ENCODE assay signal across 10 cellular contexts in genomic region chr7:87474046-87474445, GRCh38. TPM values are rescaled to one million over a fixed set of nuclear protein-coding genes. Genes with fewer than 3 reads are reported as not detected.
DNase-seq lines count a peak whose midpoint lies in the region; ATAC-seq and TF ChIP-seq lines count a peak whose summit lies in the region.
"Had no signal": no experiment of that assay in that cellular context is flagged by ENCODE, and none has a peak within 500 bp of the region (broad histone marks: within the 10 kb centered on the region; RNA-seq: fewer than 3 reads in every experiment).

No MANE protein-coding gene starts in this region.

- no peaks in the 10 kb centered on the region for H3K36me3 Mint-ChIP-seq in glutamatergic neuron (ENCODE audit: unreplicated experiment)

- H3K4me1 Mint-ChIP-seq in glutamatergic neuron (ENCODE audit: low read depth, unreplicated experiment): peaks cover 6% of the 10 kb centered on the region

- H3K27ac Mint-ChIP-seq in glutamatergic neuron (ENCODE audit: unreplicated experiment): no peak overlapping the region
- H3K27ac Mint-ChIP-seq: effector memory CD8-positive, alpha-beta T cell had no signal

- no peaks in the 10 kb centered on the region for H3K9me3 Mint-ChIP-seq in glutamatergic neuron (ENCODE audit: unreplicated experiment)
- H3K9me3 Mint-ChIP-seq: effector memory CD8-positive, alpha-beta T cell had no signal

- peaks cover 20% of the 10 kb centered on the region for H3K4me1 ChIP-seq in suprapubic skin

- no peak for TF ChIP-seq CTCF in fibroblast of the aortic adventitia (IDR thresholded peaks at IDR 0.05; ENCODE audit: insufficient read depth, low read length)
- TF ChIP-seq CTCF in suprapubic skin (IDR thresholded peaks at IDR 0.05): no peak
- no peak for TF ChIP-seq CTCF in glutamatergic neuron (IDR thresholded peaks at IDR 0.05; ENCODE audit: partially characterized antibody, unreplicated experiment)

- H3K4me3 ChIP-seq in fibroblast of the aortic adventitia (ENCODE audit: low read depth, low read length) (no peak overlapping the region), suprapubic skin (no peak overlapping the region)

- H3K36me3 ChIP-seq in suprapubic skin: no peaks in the 10 kb centered on the region

- H3K27me3 ChIP-seq in suprapubic skin: peaks cover 9% of the 10 kb centered on the region

- peak overlapping the region; percentile 72 for H3K27ac ChIP-seq in suprapubic skin

- H3K27me3 Mint-ChIP-seq in glutamatergic neuron (ENCODE audit: unreplicated experiment): peaks cover 3% of the 10 kb centered on the region

- H3K9me3 ChIP-seq in suprapubic skin: no peaks in the 10 kb centered on the region
- H3K9me3 ChIP-seq: SK-N-SH had no signal

- no peak overlapping the region for H3K4me3 Mint-ChIP-seq in glutamatergic neuron (ENCODE audit: unreplicated experiment)

- peak; percentile 4 for DNase-seq in fibroblast of the aortic adventitia (ENCODE audit: low read depth)
- DNase-seq in suprapubic skin (ENCODE audit: low spot score in 2 of 2): no peak
- DNase-seq in dermis blood vessel endothelial cell: no peak
- no peak for DNase-seq in glutamatergic neuron
- DNase-seq in GF-D8 (lab: John Stamatoyannopoulos, UW): no peak
- DNase-seq: effector memory CD8-positive, alpha-beta T cell; NCI-H1417 treated with DMSO at 0.1 percent for 48 hours had no signal

- WGBS in suprapubic skin: 28% methylated on average over 2 of the region's 2 CpGs

- TF ChIP-seq EP300 in suprapubic skin (IDR thresholded peaks at IDR 0.05): no peak

- no peak for TF ChIP-seq POLR2A in suprapubic skin (IDR thresholded peaks at IDR 0.05)

- ATAC-seq in GM21360 (IDR thresholded peaks at IDR 0.05; ENCODE audit: unreplicated experiment): peak; percentile 6
- ATAC-seq in HG03460 (IDR thresholded peaks at IDR 0.05; ENCODE audit: unreplicated experiment): peak; percentile 10

RNA-seq across cellular contexts. Expression of gene ABCB4, which starts 1.4 kb away (rescaled TPM):
- total RNA-seq in fibroblast of the aortic adventitia (ENCODE audit: low replicate concordance): 0.81 TPM in 1 of 2 replicates, not detected in the other
- total RNA-seq in suprapubic skin: 1 to 10 TPM in 3 of 4 donors, not detected in 1; 1.6 to 2.8 (median 1.9) TPM
- 0.14 and 0.34 TPM in 2 replicates for total RNA-seq in dermis blood vessel endothelial cell
- 2.5 TPM for total RNA-seq in glutamatergic neuron (ENCODE audit: unreplicated experiment)
